In genomic region chrX:65273152-65273551, GRCh38 we compare ENCODE assay signal across 7 cellular contexts.
"Had no signal": no experiment of that assay in that cellular context is flagged by ENCODE, and none has a peak within 500 bp of the region (broad histone marks: within the 10 kb centered on the region; RNA-seq: fewer than 3 reads in every experiment).

No MANE protein-coding gene starts in this region.

- H3K4me3 ChIP-seq: GM12878 had no signal

- ATAC-seq: GM12878 had no signal

- FAIRE-seq: G401.6, GM12878, GM12891, GM12892, GM19239 had no signal

- DNase-seq: GDM1, GF-D8 had no signal
